Comparison of ENCODE assay signal across 14 cellular contexts in genomic region chr15:90583471-90584252, GRCh38. TPM values are rescaled to one million over a fixed set of nuclear protein-coding genes. Genes with fewer than 3 reads are reported as not detected.
DNase-seq lines count a peak whose midpoint lies in the region; ATAC-seq and TF ChIP-seq lines count a peak whose summit lies in the region.
"Had no signal": no experiment of that assay in that cellular context is flagged by ENCODE, and none has a peak within 500 bp of the region (broad histone marks: within the 10 kb centered on the region; RNA-seq: fewer than 3 reads in every experiment).

No MANE protein-coding gene starts in this region.

- H3K4me1 ChIP-seq in CD4-positive, CD25-positive, alpha-beta regulatory T cell (ENCODE audit: control insufficient read depth, insufficient read depth, low read length, poor library complexity, severe bottlenecking), result peaks cover 49% of the 10 kb centered on the region

- no peak for TF ChIP-seq CTCF in nephron (IDR thresholded peaks at IDR 0.05; ENCODE audit: unreplicated experiment in 3 of 3)

- ATAC-seq in CD4-positive, CD25-positive, alpha-beta regulatory T cell (ENCODE audit: low read depth in 2 of 2), result no peak
- ATAC-seq in HG03097 (IDR thresholded peaks at IDR 0.05; ENCODE audit: low FRiP score, unreplicated experiment), result no peak
- ATAC-seq: gastroesophageal sphincter had no signal

- H3K9me3 ChIP-seq in CD4-positive, CD25-positive, alpha-beta regulatory T cell (ENCODE audit: control insufficient read depth in 2 of 2, low read length in 2 of 2), result no peaks in the 10 kb centered on the region
- H3K9me3 ChIP-seq: gastroesophageal sphincter, suprapubic skin had no signal

- H3K4me1 Mint-ChIP-seq in CD4-positive, CD25-positive, alpha-beta regulatory T cell, result peaks cover 37 to 91% (median 64%) of the 10 kb centered on the region in 4 donors
- H3K4me1 Mint-ChIP-seq in nephron, result peaks cover 20% of the 10 kb centered on the region

- H3K27me3 ChIP-seq in CD4-positive, CD25-positive, alpha-beta regulatory T cell (ENCODE audit: control insufficient read depth, insufficient read depth, low read length), result no peaks in the 10 kb centered on the region
- H3K27me3 ChIP-seq: gastroesophageal sphincter, suprapubic skin had no signal

- peak overlapping the region; percentile 75 to 94 (median 88) for H3K27ac Mint-ChIP-seq in CD4-positive, CD25-positive, alpha-beta regulatory T cell
- H3K27ac Mint-ChIP-seq in nephron, result peak overlapping the region; percentile 0 to 4 (median 4)

- H3K9me3 Mint-ChIP-seq in CD4-positive, CD25-positive, alpha-beta regulatory T cell, result peaks cover 0 to 2% (median 0%) of the 10 kb centered on the region in 7 donors
- no peaks in the 10 kb centered on the region for H3K9me3 Mint-ChIP-seq in nephron

- no peak overlapping the region for H3K4me3 ChIP-seq in CD4-positive, CD25-positive, alpha-beta regulatory T cell (ENCODE audit: low read depth, low read length)
- H3K4me3 ChIP-seq: gastroesophageal sphincter, suprapubic skin had no signal

- no peak for DNase-seq in CD4-positive, CD25-positive, alpha-beta regulatory T cell
- DNase-seq in NCI-H345 treated with DMSO at 0.1 percent for 48 hours (lab: John Stamatoyannopoulos, UW; ENCODE audit: unreplicated experiment), result peak; percentile 4
- DNase-seq in epidermal melanocyte (ENCODE audit: insufficient read length, low spot score), result peak; percentile 31
- DNase-seq in stimulated activated CD4-positive, alpha-beta T cell treated with anti-CD3 and anti-CD28 coated beads, Interleukin-1b, Interleukin-23, amount 100 ng/mL, for 48 hours, result no peak
- no peak for DNase-seq in NCI-H187 (lab: John Stamatoyannopoulos, UW)
- DNase-seq in SW480 (ENCODE audit: low spot score), result no peak
- DNase-seq: activated CD8-positive, alpha-beta memory T cell treated with anti-CD3 and anti-CD28 coated beads for 24 hours; Calu3; NCI-H446 had no signal

- H3K36me3 Mint-ChIP-seq in CD4-positive, CD25-positive, alpha-beta regulatory T cell, result peaks cover 21% of the 10 kb centered on the region
- H3K36me3 Mint-ChIP-seq in nephron (ENCODE audit: low read depth), result peaks cover 10% of the 10 kb centered on the region

- peaks cover 11% of the 10 kb centered on the region for H3K36me3 ChIP-seq in CD4-positive, CD25-positive, alpha-beta regulatory T cell (ENCODE audit: control insufficient read depth, insufficient read depth, low read length)
- H3K36me3 ChIP-seq: gastroesophageal sphincter, suprapubic skin had no signal

- H3K4me3 Mint-ChIP-seq in CD4-positive, CD25-positive, alpha-beta regulatory T cell, result peak overlapping the region in 3 of 4 donors; percentile 17 to 73 (median 57)
- H3K4me3 Mint-ChIP-seq in nephron, result no peak overlapping the region

- H3K27ac ChIP-seq in CD4-positive, CD25-positive, alpha-beta regulatory T cell (ENCODE audit: insufficient read depth, low read length, poor library complexity, severe bottlenecking), result no peak overlapping the region
- H3K27ac ChIP-seq: KMS-11, suprapubic skin had no signal

- H3K27me3 Mint-ChIP-seq in CD4-positive, CD25-positive, alpha-beta regulatory T cell, result no peaks in the 10 kb centered on the region
- no peaks in the 10 kb centered on the region for H3K27me3 Mint-ChIP-seq in nephron (ENCODE audit: low read depth)

RNA-seq across cellular contexts. Expression of gene CRTC3, which starts 53.9 kb away (rescaled TPM):
- 110 TPM for total RNA-seq in CD4-positive, CD25-positive, alpha-beta regulatory T cell
- polyA plus RNA-seq in CD4-positive, CD25-positive, alpha-beta regulatory T cell, result 10 to 100 TPM; 27.5 to 31.9 (median 31.1) TPM

Comparison
In these comparisons a context has a peak if more than half of its experiments do, and no peak if none do; other contexts are left out.
1. DNase-seq: peak in NCI-H345 treated with DMSO at 0.1 percent for 48 hours (single experiment) and epidermal melanocyte (single experiment); none in CD4-positive, CD25-positive, alpha-beta regulatory T cell (0 of 3), stimulated activated CD4-positive, alpha-beta T cell treated with anti-CD3 and anti-CD28 coated beads, Interleukin-1b, Interleukin-23, amount 100 ng/mL, for 48 hours (single experiment), NCI-H187 (0 of 2) and SW480 (single experiment).
2. H3K4me3 Mint-ChIP-seq: peak in CD4-positive, CD25-positive, alpha-beta regulatory T cell (3 of 4); none in nephron (0 of 3).